In genomic region chr7:130973637-130974036, GRCh38 we compare ENCODE assay signal across 28 cellular contexts.
DNase-seq lines count a peak whose midpoint lies in the region; ATAC-seq and TF ChIP-seq lines count a peak whose summit lies in the region.
"Had no signal": no experiment of that assay in that cellular context is flagged by ENCODE, and none has a peak within 500 bp of the region (broad histone marks: within the 10 kb centered on the region; RNA-seq: fewer than 3 reads in every experiment).

No MANE protein-coding gene starts in this region.

- TF ChIP-seq CTCF in stomach (IDR thresholded peaks at IDR 0.05), result no peak

- intact Hi-C loops in activated T-helper 2 cell treated with anti-CD3 and anti-CD28 coated beads, Interferon-gamma antibody, Interleukin-2, Interleukin-4, amounts not matched to agents 10 μg/mL and 5 μg/mL and 100 μg/mL, durations not matched to agents 14 hours and 24 hours and 36 hours (cut with micrococcal nuclease), result loop anchor here (2.0 kb wide), 1 partner anchor 13 kb away; no protein-coding TSS in a partner anchor
- intact Hi-C loops in stomach (cut with DNase I; ENCODE audit: low total_unique reads), result no loop called here

- H3K9me3 ChIP-seq in stomach, result peaks cover 0 to 6% (median 0%) of the 10 kb centered on the region in 4 donors
- H3K9me3 ChIP-seq: esophagus muscularis mucosa, gastroesophageal sphincter, upper lobe of right lung had no signal

- TF ChIP-seq EP300 in stomach (IDR thresholded peaks at IDR 0.05), result no peak

- H3K4me1 ChIP-seq in stomach, result peaks cover 0 to 40% (median 20%) of the 10 kb centered on the region in 4 donors

- H3K4me3 ChIP-seq in stomach, result no peak overlapping the region
- H3K4me3 ChIP-seq: cardiac muscle cell, esophagus muscularis mucosa, gastroesophageal sphincter, left ventricle myocardium inferior, upper lobe of right lung had no signal

- H3K4me3 Mint-ChIP-seq in activated T-helper 2 cell treated with anti-CD3 and anti-CD28 coated beads, Interferon-gamma antibody, Interleukin-2, Interleukin-4, amounts not matched to agents 10 μg/mL and 5 μg/mL and 100 μg/mL, durations not matched to agents 14 hours and 24 hours and 36 hours (ENCODE audit: low read depth), result no peak overlapping the region
- peak overlapping the region; percentile 41 for H3K4me3 Mint-ChIP-seq in stimulated activated effector memory CD8-positive, alpha-beta T cell treated with anti-CD3 and anti-CD28 coated beads, Interleukin-12 subunit alpha, Interleukin-12 subunit beta, amount 100 ng/mL, for 72 hours
- H3K4me3 Mint-ChIP-seq: H9 had no signal

- no peak overlapping the region for H3K27ac ChIP-seq in stomach
- H3K27ac ChIP-seq: cardiac muscle cell, esophagus muscularis mucosa, gastroesophageal sphincter, left ventricle myocardium inferior, upper lobe of right lung had no signal

- no peak for TF ChIP-seq POLR2A in stomach (IDR thresholded peaks at IDR 0.05)

- peaks cover 57% of the 10 kb centered on the region for H3K36me3 Mint-ChIP-seq in activated T-helper 2 cell treated with anti-CD3 and anti-CD28 coated beads, Interferon-gamma antibody, Interleukin-2, Interleukin-4, amounts not matched to agents 10 μg/mL and 5 μg/mL and 100 μg/mL, durations not matched to agents 14 hours and 24 hours and 36 hours (ENCODE audit: low read depth)
- peaks cover 77% of the 10 kb centered on the region for H3K36me3 Mint-ChIP-seq in stimulated activated effector memory CD8-positive, alpha-beta T cell treated with anti-CD3 and anti-CD28 coated beads, Interleukin-12 subunit alpha, Interleukin-12 subunit beta, amount 100 ng/mL, for 72 hours

- peaks cover 32% of the 10 kb centered on the region for H3K9me3 Mint-ChIP-seq in activated T-helper 2 cell treated with anti-CD3 and anti-CD28 coated beads, Interferon-gamma antibody, Interleukin-2, Interleukin-4, amounts not matched to agents 10 μg/mL and 5 μg/mL and 100 μg/mL, durations not matched to agents 14 hours and 24 hours and 36 hours
- H3K9me3 Mint-ChIP-seq in stimulated activated effector memory CD8-positive, alpha-beta T cell treated with anti-CD3 and anti-CD28 coated beads, Interleukin-12 subunit alpha, Interleukin-12 subunit beta, amount 100 ng/mL, for 72 hours, result no peaks in the 10 kb centered on the region

- no peaks in the 10 kb centered on the region for H3K27me3 ChIP-seq in stomach
- H3K27me3 ChIP-seq: cardiac muscle cell, esophagus muscularis mucosa, gastroesophageal sphincter, upper lobe of right lung had no signal

- ATAC-seq in activated CD4-positive, CD25-positive, alpha-beta regulatory T cell treated with anti-CD3 and anti-CD28 coated beads, Interleukin-2, amount 50 U/mL, for 24 hours, result peak; percentile 18 to 20
- peak; percentile 68 for ATAC-seq in stimulated activated effector memory CD8-positive, alpha-beta T cell treated with anti-CD3 and anti-CD28 coated beads, Interleukin-12 subunit alpha, Interleukin-12 subunit beta, amount 100 ng/mL, for 72 hours
- ATAC-seq: gastroesophageal sphincter, upper lobe of right lung had no signal

- H3K27ac Mint-ChIP-seq in activated T-helper 2 cell treated with anti-CD3 and anti-CD28 coated beads, Interferon-gamma antibody, Interleukin-2, Interleukin-4, amounts not matched to agents 10 μg/mL and 5 μg/mL and 100 μg/mL, durations not matched to agents 14 hours and 24 hours and 36 hours, result peak overlapping the region; percentile 86
- H3K27ac Mint-ChIP-seq in stimulated activated effector memory CD8-positive, alpha-beta T cell treated with anti-CD3 and anti-CD28 coated beads, Interleukin-12 subunit alpha, Interleukin-12 subunit beta, amount 100 ng/mL, for 72 hours, result peak overlapping the region; percentile 89
- H3K27ac Mint-ChIP-seq: H9 had no signal

- no peaks in the 10 kb centered on the region for H3K27me3 Mint-ChIP-seq in activated T-helper 2 cell treated with anti-CD3 and anti-CD28 coated beads, Interferon-gamma antibody, Interleukin-2, Interleukin-4, amounts not matched to agents 10 μg/mL and 5 μg/mL and 100 μg/mL, durations not matched to agents 14 hours and 24 hours and 36 hours (ENCODE audit: low read depth)
- H3K27me3 Mint-ChIP-seq: naive B cell had no signal

- H3K36me3 ChIP-seq in stomach, result peaks cover 6 to 31% (median 24%) of the 10 kb centered on the region in 4 donors
- H3K36me3 ChIP-seq: cardiac muscle cell had no signal

- DNase-seq in activated CD4-positive, CD25-positive, alpha-beta regulatory T cell treated with anti-CD3 and anti-CD28 coated beads, Interleukin-2, amount 50 U/mL, for 72 hours, result no peak
- DNase-seq in stimulated activated CD4-positive, alpha-beta T cell treated with anti-CD3 and anti-CD28 coated beads, Interleukin-15, amount 100 ng/mL, for 24 hours, result peak; percentile 66
- no peak for DNase-seq in stimulated activated CD4-positive, alpha-beta T cell treated with anti-CD3 and anti-CD28 coated beads, Interleukin-2, amount 100 ng/mL, for 24 hours
- DNase-seq in activated T-helper 2 cell treated with anti-CD3 and anti-CD28 coated beads, Interferon-gamma antibody, Interleukin-2, Interleukin-4, amounts not matched to agents 10 μg/mL and 5 μg/mL and 100 μg/mL, durations not matched to agents 14 hours and 24 hours and 36 hours (ENCODE audit: low spot score), result no peak
- DNase-seq in stimulated activated effector memory CD8-positive, alpha-beta T cell treated with anti-CD3 and anti-CD28 coated beads, Interleukin-12 subunit alpha, Interleukin-12 subunit beta, amount 100 ng/mL, for 72 hours (ENCODE audit: low spot score in 2 of 2), result peak in 1 of 2 donors; percentile 59
- DNase-seq in stomach (no peak), NCI-H345 (lab: John Stamatoyannopoulos, UW) (no peak)
- DNase-seq: 8988T; activated effector memory CD4-positive, alpha-beta T cell treated with anti-CD3 and anti-CD28 coated beads, Interleukin-2, amount 50 U/mL, for 16 hours; aorta; cortex of kidney; H9; hypothalamus; Karpas-422; left ventricle myocardium inferior; MV-4-11; naive B cell; NCI-H1694 treated with DMSO at 0.1 percent for 48 hours; NCI-H2171 treated with DMSO at 0.1 percent for 48 hours; NCI-H524 treated with DMSO at 0.1 percent for 48 hours; retina; small intestine; substantia nigra; upper lobe of right lung had no signal

- peaks cover 52% of the 10 kb centered on the region for H3K4me1 Mint-ChIP-seq in activated T-helper 2 cell treated with anti-CD3 and anti-CD28 coated beads, Interferon-gamma antibody, Interleukin-2, Interleukin-4, amounts not matched to agents 10 μg/mL and 5 μg/mL and 100 μg/mL, durations not matched to agents 14 hours and 24 hours and 36 hours (ENCODE audit: low read depth)
- H3K4me1 Mint-ChIP-seq in stimulated activated effector memory CD8-positive, alpha-beta T cell treated with anti-CD3 and anti-CD28 coated beads, Interleukin-12 subunit alpha, Interleukin-12 subunit beta, amount 100 ng/mL, for 72 hours, result peaks cover 71% of the 10 kb centered on the region
- H3K4me1 Mint-ChIP-seq: H9 had no signal
